In the genomic region with DNA sequence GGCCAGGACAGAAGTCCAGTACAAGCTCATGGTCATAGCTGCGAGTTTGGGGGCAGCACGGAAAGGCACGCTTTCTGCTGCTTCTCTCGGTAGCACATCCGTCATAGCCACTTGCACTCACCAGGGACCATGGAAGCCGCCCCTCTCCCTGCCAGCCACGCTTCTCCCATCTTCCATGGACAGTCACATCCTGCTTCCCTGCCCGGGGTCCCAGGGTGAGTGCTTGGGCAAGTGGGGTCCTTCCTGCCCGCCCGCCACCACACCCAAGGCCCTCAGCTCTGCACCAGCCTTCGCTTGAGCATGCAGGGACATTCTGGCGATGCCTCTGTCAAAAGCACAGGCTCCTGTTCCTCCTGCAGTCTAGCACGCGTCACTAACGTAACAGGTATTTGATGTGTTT, we compare ENCODE assay signal across 18 cellular contexts. TPM values are rescaled to one million over a fixed set of nuclear protein-coding genes. Genes with fewer than 3 reads are reported as not detected.
DNase-seq lines count a peak whose midpoint lies in the region; ATAC-seq, FAIRE-seq and TF ChIP-seq lines count a peak whose summit lies in the region.
"Had no signal": no experiment of that assay in that cellular context is flagged by ENCODE, and none has a peak within 500 bp of the region (broad histone marks: within the 10 kb centered on the region; RNA-seq: fewer than 3 reads in every experiment).

No MANE protein-coding gene starts in this region.

- peak overlapping the region; percentile 32 for H2AFZ ChIP-seq in IMR-90 (replicated peaks; ENCODE audit: low read length, poor library complexity)
- no peak overlapping the region for H2AFZ ChIP-seq in H1 (ENCODE audit: low read length)
- no peak overlapping the region for H2AFZ ChIP-seq in neuronal stem cell (ENCODE audit: low read length)

- H4K20me1 ChIP-seq in IMR-90 (ENCODE audit: insufficient read depth, low read length) (no peaks in the 10 kb centered on the region), H1 (replicated peaks in 1 of 2; ENCODE audit: control insufficient read depth in 1 of 2, insufficient read depth in 2 of 2, low read length in 2 of 2) (no peaks in the 10 kb centered on the region)

- H4K8ac ChIP-seq in IMR-90 (ENCODE audit: low read depth in 2 of 2, low read length in 2 of 2): no peak overlapping the region
- H4K8ac ChIP-seq in H1 (ENCODE audit: extremely low read depth, insufficient read depth, low read length): no peak overlapping the region
- no peak overlapping the region for H4K8ac ChIP-seq in neuronal stem cell (ENCODE audit: low read depth, low read length)

- intact Hi-C loops in IMR-90 (cut with micrococcal nuclease): no loop called here

- TF ChIP-seq POLR2A in IMR-90 (IDR thresholded peaks at IDR 0.05; ENCODE audit: low read depth, low read length): no peak
- TF ChIP-seq POLR2A in H1 (IDR thresholded peaks at IDR 0.05; ENCODE audit: control extremely low read depth in 1 of 2, low read depth in 2 of 2, low read length in 2 of 2): no peak

- H3K4me1 ChIP-seq in IMR-90 (ENCODE audit: control insufficient read depth, insufficient read depth, low read length) (no peaks in the 10 kb centered on the region), H1 (replicated peaks in 1 of 4; ENCODE audit: control insufficient read depth in 3 of 4, insufficient read depth in 4 of 4, low read length in 3 of 4) (peaks cover 2 to 13% (median 6%) of the 10 kb centered on the region in 4 experiments), neuronal stem cell (ENCODE audit: control insufficient read depth in 2 of 2, insufficient read depth in 1 of 2, low read depth in 1 of 2, low read length in 2 of 2) (peaks cover 3 to 4% of the 10 kb centered on the region in 2 donors)
- H3K4me1 ChIP-seq: BE2C, HAP-1 had no signal

- H2AK9ac ChIP-seq in IMR-90 (replicated peaks; ENCODE audit: low read depth, low read length, poor library complexity): no peak overlapping the region

- H3K79me1 ChIP-seq in IMR-90 (ENCODE audit: low read depth in 1 of 2, low read length in 2 of 2) (no peaks in the 10 kb centered on the region), H1 (ENCODE audit: low read depth, low read length) (no peaks in the 10 kb centered on the region), neuronal stem cell (ENCODE audit: low read depth, low read length) (no peaks in the 10 kb centered on the region)

- no peaks in the 10 kb centered on the region for H3K23me2 ChIP-seq in H1 (ENCODE audit: low read depth, low read length)

- H3K4me3 ChIP-seq in IMR-90 (ENCODE audit: insufficient read depth, low read depth, low read length) (no peak overlapping the region), H1 (ENCODE audit: extremely low read depth in 1 of 4, insufficient read depth in 2 of 4, low read depth in 3 of 4, low read length in 4 of 4) (no peak overlapping the region), neuronal stem cell (ENCODE audit: low read length in 2 of 2) (peak overlapping the region in 1 of 2 donors; percentile 33)
- H3K4me3 ChIP-seq: HAP-1 had no signal

- POLR2A ChIA-PET in IMR-90 (lab: Charles Lee; ENCODE audit: unreplicated experiment) (no interaction called here), H1 (lab: Charles Lee; ENCODE audit: partially characterized antibody) (no interaction called here)

- H2BK20ac ChIP-seq in IMR-90 (ENCODE audit: low read depth, low read length) (no peak overlapping the region), H1 (ENCODE audit: low read length) (no peak overlapping the region)

- H3K4ac ChIP-seq in IMR-90 (ENCODE audit: low read depth, low read length) (no peak overlapping the region), H1 (replicated peaks; ENCODE audit: insufficient read length, low read depth, low read length) (no peak overlapping the region), neuronal stem cell (ENCODE audit: low read length) (no peak overlapping the region)

- H3K79me2 ChIP-seq in H1 (ENCODE audit: control insufficient read depth in 1 of 2, insufficient read depth in 2 of 2, low read length in 2 of 2): no peaks in the 10 kb centered on the region

- TF ChIP-seq CTCF in IMR-90 (conservative IDR thresholded peaks at IDR 0.05; ENCODE audit: low read depth, low read length): no peak
- TF ChIP-seq CTCF in H1 (IDR thresholded peaks at IDR 0.05; ENCODE audit: control extremely low read depth in 1 of 3, insufficient read depth in 1 of 3, low read depth in 1 of 3, low read length in 3 of 3): no peak

- dilution Hi-C loops in IMR-90 (cut with HindIII; ENCODE audit: low sequenced_read_pairs, unreplicated experiment): no loop called here

- no peak overlapping the region for H3K27ac ChIP-seq in IMR-90 (ENCODE audit: insufficient read depth, low read length)
- no peak overlapping the region for H3K27ac ChIP-seq in H1 (ENCODE audit: low read depth, low read length)
- no peak overlapping the region for H3K27ac ChIP-seq in neuronal stem cell (replicated peaks; ENCODE audit: low read length)

- ATAC-seq in IMR-90 (ENCODE audit: low read depth): no peak
- ATAC-seq in GM21515 (IDR thresholded peaks at IDR 0.05; ENCODE audit: unreplicated experiment): no peak
- ATAC-seq in GM21360 (IDR thresholded peaks at IDR 0.05; ENCODE audit: unreplicated experiment): no peak

- BruUV-seq in IMR-90 (replicated peaks; lab: Mats Ljungman, UMichigan): no TSS peak

- H2AK5ac ChIP-seq in IMR-90 (ENCODE audit: low read depth, low read length) (no peak overlapping the region), H1 (ENCODE audit: low read depth, low read length) (no peak overlapping the region), neuronal stem cell (ENCODE audit: low read depth, low read length) (no peak overlapping the region)

- H3K56ac ChIP-seq in IMR-90 (ENCODE audit: extremely low read depth, insufficient read depth, low read length) (no peak overlapping the region), H1 (replicated peaks; ENCODE audit: insufficient read length, low read depth, low read length) (no peak overlapping the region)

- H2BK120ac ChIP-seq in IMR-90 (ENCODE audit: low read depth, low read length) (no peak overlapping the region), H1 (replicated peaks; ENCODE audit: low read depth, low read length) (no peak overlapping the region), neuronal stem cell (ENCODE audit: low read depth, low read length) (no peak overlapping the region)

- no peak for FAIRE-seq in H1 (lab: Jason Lieb, UNC)
- FAIRE-seq: A204.1, GM12892, GM18507 had no signal

- H3K36me3 ChIP-seq in IMR-90 (ENCODE audit: control insufficient read depth, insufficient read depth, low read length) (no peaks in the 10 kb centered on the region), H1 (ENCODE audit: control insufficient read depth in 2 of 4, insufficient read depth in 4 of 4, low read length in 3 of 4) (no peaks in the 10 kb centered on the region), neuronal stem cell (replicated peaks in 1 of 2; ENCODE audit: control insufficient read depth in 2 of 2, insufficient read depth in 2 of 2, low read length in 2 of 2) (no peaks in the 10 kb centered on the region)
- H3K36me3 ChIP-seq: BE2C, HAP-1 had no signal

- WGBS in IMR-90 (ENCODE audit: extremely low coverage in 2 of 2, insufficient read length in 1 of 2), 2 experiments: 53% methylated on average over 3 of the region's 15 CpGs; no CpG with 5 or more reads in 1 of the 2 experiments
- 91% methylated on average over 14 of the region's 15 CpGs; no CpG with 5 or more reads in 1 of the 2 experiments for WGBS in H1 (ENCODE audit: extremely low coverage in 1 of 2, insufficient coverage in 1 of 2, insufficient read length in 1 of 2, insufficient replicate concordance in 2 of 2, low coverage in 1 of 2, low lambda C conversion rate in 2 of 2, missing lambda C conversion rate in 1 of 2), 2 experiments
- WGBS in neuronal stem cell (ENCODE audit: extremely low coverage in 2 of 2, insufficient read length in 2 of 2, insufficient replicate concordance in 1 of 2), 2 donors: no CpG with 5 or more reads among the region's 15 CpGs

- DNase-seq in IMR-90 (no peak), H1 (ENCODE audit: low read depth in 1 of 2, low spot score in 2 of 2) (no peak), neuronal stem cell (ENCODE audit: low spot score) (no peak), epidermal melanocyte (ENCODE audit: insufficient read length, low spot score) (no peak)
- DNase-seq: ACHN; BE2C; CD4-positive, alpha-beta memory T cell; DMS153; DMS79; GDM1 had no signal

- H3K23ac ChIP-seq in IMR-90 (ENCODE audit: low read depth, low read length) (no peak overlapping the region), H1 (ENCODE audit: insufficient read length) (no peak overlapping the region), neuronal stem cell (ENCODE audit: low read depth, low read length, poor library complexity) (no peak overlapping the region)

- H3K14ac ChIP-seq in IMR-90 (replicated peaks; ENCODE audit: low read depth, low read length): no peak overlapping the region
- no peak overlapping the region for H3K14ac ChIP-seq in H1 (ENCODE audit: insufficient read length)
- no peak overlapping the region for H3K14ac ChIP-seq in neuronal stem cell (ENCODE audit: low read length)

- no peaks in the 10 kb centered on the region for H3K9me1 ChIP-seq in IMR-90 (ENCODE audit: insufficient read depth, low read length)

- peaks cover 7% of the 10 kb centered on the region; the same call in 1 of the 2 replicates for H3K9me3 ChIP-seq in IMR-90 (ENCODE audit: control insufficient read depth, insufficient read depth, low read length)
- peaks cover 0 to 5% of the 10 kb centered on the region in 2 experiments; a peak in 2 of 4 replicates for H3K9me3 ChIP-seq in H1 (ENCODE audit: insufficient read depth in 2 of 2, low read depth in 1 of 2, low read length in 1 of 2)
- H3K9me3 ChIP-seq in neuronal stem cell (replicated peaks in 1 of 2; ENCODE audit: control insufficient read depth in 2 of 2, insufficient read depth in 1 of 2, low read depth in 1 of 2, low read length in 2 of 2): peaks cover 0 to 11% of the 10 kb centered on the region in 2 donors
- H3K9me3 ChIP-seq: BE2C, HAP-1 had no signal

- H4K91ac ChIP-seq in IMR-90 (ENCODE audit: insufficient read depth, low read depth, low read length) (no peak overlapping the region), H1 (replicated peaks; ENCODE audit: insufficient read length, low read length) (no peak overlapping the region), neuronal stem cell (ENCODE audit: low read depth, low read length, poor library complexity) (no peak overlapping the region)

- H3K9ac ChIP-seq in IMR-90 (ENCODE audit: low read depth, low read length) (no peak overlapping the region), H1 (replicated peaks in 1 of 4; ENCODE audit: extremely low read depth in 1 of 4, low read depth in 3 of 4, low read length in 3 of 4) (no peak overlapping the region), neuronal stem cell (ENCODE audit: low read depth, low read length, poor library complexity) (no peak overlapping the region)

- H2BK15ac ChIP-seq in IMR-90 (ENCODE audit: low read depth, low read length): no peak overlapping the region
- peak overlapping the region; percentile 74; the same call in 1 of the 2 replicates for H2BK15ac ChIP-seq in H1 (ENCODE audit: low read length)
- H2BK15ac ChIP-seq in neuronal stem cell (ENCODE audit: low read length): no peak overlapping the region

- H3K27me3 ChIP-seq in IMR-90 (ENCODE audit: control insufficient read depth, insufficient read depth, low read length): no peaks in the 10 kb centered on the region
- H3K27me3 ChIP-seq in H1 (replicated peaks in 1 of 4; ENCODE audit: control insufficient read depth in 3 of 4, extremely low read depth in 1 of 4, insufficient read depth in 3 of 4, low read length in 3 of 4): peaks cover 0 to 2% (median under 1%) of the 10 kb centered on the region in 4 experiments; a peak in 3 of 7 replicates
- H3K27me3 ChIP-seq in neuronal stem cell (ENCODE audit: control insufficient read depth in 3 of 3, insufficient read depth in 3 of 3, low read depth in 1 of 3, low read length in 3 of 3): no peaks in the 10 kb centered on the region
- H3K27me3 ChIP-seq: BE2C had no signal

- no peak overlapping the region for H2BK5ac ChIP-seq in IMR-90 (ENCODE audit: low read depth, low read length, poor library complexity, severe bottlenecking)
- H2BK5ac ChIP-seq in H1 (ENCODE audit: low read depth, low read length): no peak overlapping the region
- H2BK5ac ChIP-seq in neuronal stem cell (ENCODE audit: low read length): no peak overlapping the region

- in situ Hi-C loops in IMR-90 (cut with MboI; ENCODE audit: low sequenced_read_pairs): no loop called here

- CTCF ChIA-PET in IMR-90 (lab: Yijun Ruan, JAX): no interaction called here
- CTCF ChIA-PET in H1 (lab: Charles Lee; ENCODE audit: partially characterized antibody): no interaction called here

- H4K5ac ChIP-seq in IMR-90 (ENCODE audit: low read depth, low read length) (no peak overlapping the region), H1 (ENCODE audit: insufficient read length, low read depth, low read length) (no peak overlapping the region)

- no peak for TF ChIP-seq RAD21 in IMR-90 (IDR thresholded peaks at IDR 0.05; ENCODE audit: low read length)
- TF ChIP-seq RAD21 in H1 (IDR thresholded peaks at IDR 0.05 in 1 of 2, conservative IDR thresholded peaks at IDR 0.05 in 1 of 2; ENCODE audit: low read depth in 2 of 2, low read length in 2 of 2): no peak

- H3K4me2 ChIP-seq in IMR-90 (ENCODE audit: low read depth, low read length) (no peak overlapping the region), H1 (ENCODE audit: insufficient read depth in 1 of 2, low read depth in 2 of 2, low read length in 2 of 2) (no peak overlapping the region), neuronal stem cell (ENCODE audit: insufficient read depth, low read length, poor library complexity, severe bottlenecking) (no peak overlapping the region)

- H2BK12ac ChIP-seq in H1 (ENCODE audit: low read depth, low read length): peak overlapping the region; percentile 71; the same call in 1 of the 2 replicates
- H2BK12ac ChIP-seq in neuronal stem cell (ENCODE audit: low read length): no peak overlapping the region

- H3K18ac ChIP-seq in IMR-90 (ENCODE audit: low read depth, low read length): no peak overlapping the region
- no peak overlapping the region for H3K18ac ChIP-seq in H1 (ENCODE audit: extremely low read depth, low read length)
- peak overlapping the region; percentile 11 for H3K18ac ChIP-seq in neuronal stem cell (ENCODE audit: low read length)

- no peak for TF ChIP-seq EP300 in H1 (IDR thresholded peaks at IDR 0.05; ENCODE audit: borderline replicate concordance in 1 of 2, low read depth in 2 of 2, low read length in 2 of 2)

RNA-seq across cellular contexts. Expression of a gene that starts 13.1 kb away (rescaled TPM):
- 0.36 and 0.56 TPM in 2 replicates for total RNA-seq in IMR-90 (2012; rRNA removed)
- polyA plus RNA-seq in IMR-90 (2012; rRNA removed): 0.97 and 1.1 TPM in 2 replicates
- 1.3 and 1.4 TPM in 2 replicates for polyA plus RNA-seq in IMR-90 (2012; cell fraction: cytosol; rRNA removed)
- 2.4 and 4.9 TPM in 2 replicates for polyA plus RNA-seq in IMR-90 (2012; cell fraction: nucleus; rRNA removed; ENCODE audit: low replicate concordance)
- total RNA-seq in H1 (2021; fragmentation: NEBNext Ultra II Directional; extraction: Animal tissue kit (Norgen Biotek cat#: 25700)): 40.4 and 47.5 TPM in 2 replicates
- polyA plus RNA-seq in H1 (2011; rRNA removed): 23.4 and 39.6 TPM in 2 replicates
- 51.8 TPM for polyA plus RNA-seq in H1 (2011; cell fraction: cytosol; rRNA removed)
- polyA plus RNA-seq in H1 (2011; cell fraction: nucleus; rRNA removed): 75.4 TPM
- polyA plus RNA-seq in H1 (2012, experiment 1 of 2): 32.1 to 35.9 TPM (median 35.0 TPM) in 4 replicates
- 16.8 TPM for polyA plus RNA-seq in H1 (2012, experiment 2 of 2)
- polyA plus RNA-seq in H1 (2013, experiment 1 of 2): 9.2 TPM
- 8.2 TPM for polyA plus RNA-seq in H1 (2013, experiment 2 of 2)
- polyA minus RNA-seq in H1 (2011; rRNA and poly(A)+ RNA removed): 7.6 and 12.7 TPM in 2 replicates
- polyA minus RNA-seq in H1 (2011; cell fraction: cytosol; rRNA and poly(A)+ RNA removed): 44.1 TPM
- 57.0 TPM for polyA minus RNA-seq in H1 (2011; cell fraction: nucleus; rRNA and poly(A)+ RNA removed)
- polyA plus RNA-seq in neuronal stem cell (2013, experiment 1 of 2): 9.6 TPM
- 9.3 TPM for polyA plus RNA-seq in neuronal stem cell (2013, experiment 2 of 2)
- total RNA-seq: CD4-positive, alpha-beta memory T cell; H4 had no signal
- polyA plus RNA-seq: CD14-positive monocyte; CD4-positive, alpha-beta memory T cell had no signal

Comparison
In these comparisons a context has a peak if more than half of its experiments do, and no peak if none do; other contexts are left out.
1. RNA of a gene that starts 13.1 kb away (total RNA-seq): 40.4 to 47.5 TPM in H1; 0.36 to 0.56 TPM in IMR-90; every median in the first group is over 10 times any median in the second.